ENCODE assay signal across 15 cellular contexts in genomic region chrX:44970709-44971108, GRCh38.
DNase-seq lines count a peak whose midpoint lies in the region; ATAC-seq and TF ChIP-seq lines count a peak whose summit lies in the region.
"Had no signal": no experiment of that assay in that cellular context is flagged by ENCODE, and none has a peak within 500 bp of the region (broad histone marks: within the 10 kb centered on the region; RNA-seq: fewer than 3 reads in every experiment).

No MANE protein-coding gene starts in this region.

- no peak for ATAC-seq in HG03342 (IDR thresholded peaks at IDR 0.05; ENCODE audit: unreplicated experiment)
- ATAC-seq: GM12878, GM23338, HepG2 had no signal

- peak overlapping the region; percentile 85 for H3K27ac Mint-ChIP-seq in progenitor cell of endocrine pancreas
- H3K27ac Mint-ChIP-seq: B cell; CD4-positive, alpha-beta T cell; GM23338 had no signal

- no peak for TF ChIP-seq CTCF in hepatocyte (IDR thresholded peaks at IDR 0.05; ENCODE audit: poor library complexity)
- TF ChIP-seq CTCF in progenitor cell of endocrine pancreas (IDR thresholded peaks at IDR 0.05; ENCODE audit: unreplicated experiment), result no peak

- peaks cover 81% of the 10 kb centered on the region for H3K79me2 ChIP-seq in hepatocyte

- H3K36me3 Mint-ChIP-seq in progenitor cell of endocrine pancreas (ENCODE audit: insufficient read depth), result peaks cover 29% of the 10 kb centered on the region

- CTCF ChIA-PET in HEK293T (lab: Yijun Ruan, JAX), result interaction anchor here (0.8 kb wide), 1 partner anchor 13 kb away, joined by 5 read pairs; no protein-coding TSS in a partner anchor

- no peaks in the 10 kb centered on the region for H3K27me3 ChIP-seq in hepatocyte

- no peak overlapping the region for H3K4me3 Mint-ChIP-seq in progenitor cell of endocrine pancreas (ENCODE audit: low read depth)
- H3K4me3 Mint-ChIP-seq: B cell; CD4-positive, alpha-beta T cell; GM23338 had no signal

- in situ Hi-C loops in SK-MEL-5 (cut with HindIII; ENCODE audit: low pct_unique_long_range_greater_than_20kb, low sequenced_read_pairs), result no loop called here

- H4K20me1 ChIP-seq in hepatocyte (ENCODE audit: insufficient read depth, poor library complexity, severe bottlenecking), result peaks cover 15% of the 10 kb centered on the region

- H3K4me2 ChIP-seq in hepatocyte, result peak overlapping the region; percentile 65
- H3K4me2 ChIP-seq: GM23338 had no signal

- H3K4me1 ChIP-seq in hepatocyte (ENCODE audit: insufficient read depth), result peaks cover 8% of the 10 kb centered on the region

- 28% methylated on average over 3 of the region's 3 CpGs for WGBS in hepatocyte (ENCODE audit: low lambda C conversion rate, missing lambda C conversion rate)

- no peaks in the 10 kb centered on the region for H3K36me3 ChIP-seq in hepatocyte (replicated peaks; ENCODE audit: insufficient read depth, low read depth)

- no peak for DNase-seq in HEK293T (ENCODE audit: extremely low spot score)
- peak; percentile 31 for DNase-seq in SK-MEL-5 (ENCODE audit: low read depth, low spot score)
- DNase-seq in hepatocyte (ENCODE audit: low spot score), result no peak
- DNase-seq in progenitor cell of endocrine pancreas (ENCODE audit: low spot score, unreplicated experiment), result no peak
- DNase-seq in hepatic stellate cell (ENCODE audit: low spot score), result no peak
- DNase-seq in NK-92 (lab: John Stamatoyannopoulos, UW; ENCODE audit: unreplicated experiment), result no peak
- DNase-seq: C1 segment of cervical spinal cord; CD4-positive, alpha-beta T cell; DMS79; H7 had no signal

- H3K9me3 ChIP-seq in hepatocyte (ENCODE audit: low read depth), result no peaks in the 10 kb centered on the region

- no peaks in the 10 kb centered on the region for H3K9me2 ChIP-seq in hepatocyte (replicated peaks; ENCODE audit: insufficient read depth)

- H3K27ac ChIP-seq in hepatocyte, result no peak overlapping the region

- H3K9me3 Mint-ChIP-seq in progenitor cell of endocrine pancreas (ENCODE audit: low read depth), result peaks cover 40% of the 10 kb centered on the region

- no peak overlapping the region for H2AFZ ChIP-seq in hepatocyte
- H2AFZ ChIP-seq: GM23338 had no signal

- H3K27me3 Mint-ChIP-seq in progenitor cell of endocrine pancreas, result no peaks in the 10 kb centered on the region
- H3K27me3 Mint-ChIP-seq: B cell; CD4-positive, alpha-beta T cell had no signal

- POLR2A ChIA-PET in HEK293T (lab: Yijun Ruan, JAX), result no interaction called here

- H3K4me1 Mint-ChIP-seq in progenitor cell of endocrine pancreas (ENCODE audit: low read depth), result peaks cover 26% of the 10 kb centered on the region

- H3K4me3 ChIP-seq in hepatocyte, result no peak overlapping the region
- H3K4me3 ChIP-seq: GM12878, GM23338 had no signal

TF ChIP-seq in HEK293T, 16 proteins besides CTCF, POLR2A, EP300 and RAD21:
- TF ChIP-seq PKNOX1 (IDR thresholded peaks at IDR 0.05) (peak; percentile 80), FOXK2 (IDR thresholded peaks at IDR 0.05) (no peak)
